10 cellular contexts compared by ENCODE assay signal in the genomic region with DNA sequence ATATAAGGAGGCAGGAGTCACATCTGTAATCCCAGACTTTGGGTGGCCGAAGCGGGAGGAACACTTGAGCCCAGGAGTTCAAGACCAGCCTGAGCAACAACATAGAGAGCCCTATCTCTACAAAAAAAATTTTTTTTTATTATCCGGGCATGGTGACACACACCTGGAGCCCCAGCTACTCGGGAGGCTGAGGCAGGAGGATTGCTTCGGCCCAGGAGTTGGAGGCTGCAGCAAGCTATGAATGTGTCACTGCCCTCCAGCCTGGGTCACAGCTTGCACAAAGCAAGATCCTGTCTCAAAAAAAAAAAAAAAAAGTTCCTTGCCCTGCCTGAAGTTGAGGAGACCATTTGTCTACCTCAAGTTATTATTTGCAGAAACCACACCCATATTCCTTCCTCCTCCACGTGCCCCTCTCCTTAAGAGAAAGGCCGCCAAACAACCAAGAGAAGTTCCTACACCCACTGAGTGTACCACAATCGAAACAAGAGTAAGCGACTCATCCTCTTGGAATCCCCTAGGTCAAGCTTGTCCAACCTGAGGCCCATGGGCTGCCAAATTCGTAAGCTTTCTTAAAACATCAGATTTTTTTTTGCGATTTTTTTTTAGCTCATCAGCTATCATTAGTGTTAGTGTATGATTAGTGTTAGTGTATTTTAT. TPM values are rescaled to one million over a fixed set of nuclear protein-coding genes. Genes with fewer than 3 reads are reported as not detected.
DNase-seq lines count a peak whose midpoint lies in the region; ATAC-seq and TF ChIP-seq lines count a peak whose summit lies in the region.
"Had no signal": no experiment of that assay in that cellular context is flagged by ENCODE, and none has a peak within 500 bp of the region (broad histone marks: within the 10 kb centered on the region; RNA-seq: fewer than 3 reads in every experiment).

No MANE protein-coding gene starts in this region.

- H3K27me3 Mint-ChIP-seq in CD8-positive, alpha-beta T cell (ENCODE audit: low read depth): no peaks in the 10 kb centered on the region
- H3K27me3 Mint-ChIP-seq in natural killer cell treated with Interleukin-12 subunit alpha and Interleukin-12 subunit beta and Interleukin-15 and Interleukin-18, amount 100 ng/mL, for 72 hours: peaks cover 0 to 4% of the 10 kb centered on the region in 2 donors

- ATAC-seq in CD8-positive, alpha-beta T cell: no peak
- ATAC-seq in natural killer cell treated with Interleukin-12 subunit alpha and Interleukin-12 subunit beta and Interleukin-15 and Interleukin-18, amount 100 ng/mL, for 72 hours: no peak
- no peak for ATAC-seq in GM21737 (IDR thresholded peaks at IDR 0.05; ENCODE audit: unreplicated experiment)

- H3K9me3 Mint-ChIP-seq in CD8-positive, alpha-beta T cell: no peaks in the 10 kb centered on the region
- no peaks in the 10 kb centered on the region for H3K9me3 Mint-ChIP-seq in natural killer cell treated with Interleukin-12 subunit alpha and Interleukin-12 subunit beta and Interleukin-15 and Interleukin-18, amount 100 ng/mL, for 72 hours

- no peak for DNase-seq in CD8-positive, alpha-beta T cell
- DNase-seq in LoVo (ENCODE audit: low spot score): peak; percentile 47
- peak; percentile 83 for DNase-seq in astrocyte of the spinal cord (ENCODE audit: low read depth, low spot score)
- no peak for DNase-seq in natural killer cell treated with Interleukin-12 subunit alpha and Interleukin-12 subunit beta and Interleukin-15 and Interleukin-18, amount 100 ng/mL, for 72 hours (ENCODE audit: low spot score)
- DNase-seq in activated effector memory CD4-positive, alpha-beta T cell treated with anti-CD3 and anti-CD28 coated beads, Interleukin-2, amount 50 U/mL, for 16 hours: no peak
- DNase-seq in central memory CD4-positive, alpha-beta T cell: no peak
- DNase-seq in activated CD4-positive, CD25-positive, alpha-beta regulatory T cell (lab: John Stamatoyannopoulos, UW): no peak
- DNase-seq: NCI-H187 had no signal

- POLR2A ChIA-PET in CD8-positive, alpha-beta T cell (lab: Charles Lee): no interaction called here

- H3K4me3 ChIP-seq in CD8-positive, alpha-beta T cell (ENCODE audit: low read depth, low read length): no peak overlapping the region
- H3K4me3 ChIP-seq in astrocyte of the spinal cord (ENCODE audit: low read depth, low read length): no peak overlapping the region

- peaks cover 24% of the 10 kb centered on the region for H3K4me1 Mint-ChIP-seq in CD8-positive, alpha-beta T cell (ENCODE audit: low read depth)
- peaks cover 18 to 20% of the 10 kb centered on the region in 2 donors for H3K4me1 Mint-ChIP-seq in natural killer cell treated with Interleukin-12 subunit alpha and Interleukin-12 subunit beta and Interleukin-15 and Interleukin-18, amount 100 ng/mL, for 72 hours (ENCODE audit: low read depth in 2 of 2)

- peak overlapping the region; percentile 32 for H3K27ac Mint-ChIP-seq in CD8-positive, alpha-beta T cell
- H3K27ac Mint-ChIP-seq in natural killer cell treated with Interleukin-12 subunit alpha and Interleukin-12 subunit beta and Interleukin-15 and Interleukin-18, amount 100 ng/mL, for 72 hours: no peak overlapping the region

- CTCF ChIA-PET in CD8-positive, alpha-beta T cell (lab: Charles Lee): interaction anchor here (4.5 kb wide), 1 partner anchor 105 kb away, joined by 49 read pairs; no protein-coding TSS in a partner anchor

- H3K4me1 ChIP-seq in CD8-positive, alpha-beta T cell (ENCODE audit: insufficient read depth, low read length): peaks cover 8% of the 10 kb centered on the region

- no peak for TF ChIP-seq CTCF in CD8-positive, alpha-beta T cell (IDR thresholded peaks at IDR 0.05)
- no peak for TF ChIP-seq CTCF in astrocyte of the spinal cord (IDR thresholded peaks at IDR 0.05; ENCODE audit: low read depth, low read length)

- H3K4me3 Mint-ChIP-seq in CD8-positive, alpha-beta T cell: peak overlapping the region; percentile 51
- H3K4me3 Mint-ChIP-seq in natural killer cell treated with Interleukin-12 subunit alpha and Interleukin-12 subunit beta and Interleukin-15 and Interleukin-18, amount 100 ng/mL, for 72 hours: peak overlapping the region; percentile 91

- H3K9me3 ChIP-seq in CD8-positive, alpha-beta T cell (ENCODE audit: low read length): no peaks in the 10 kb centered on the region
- H3K9me3 ChIP-seq: esophagus muscularis mucosa had no signal

- H3K27ac ChIP-seq in CD8-positive, alpha-beta T cell (ENCODE audit: low read depth, low read length): no peak overlapping the region

- H3K36me3 Mint-ChIP-seq in CD8-positive, alpha-beta T cell: no peaks in the 10 kb centered on the region
- no peaks in the 10 kb centered on the region for H3K36me3 Mint-ChIP-seq in natural killer cell treated with Interleukin-12 subunit alpha and Interleukin-12 subunit beta and Interleukin-15 and Interleukin-18, amount 100 ng/mL, for 72 hours

- no peaks in the 10 kb centered on the region for H3K27me3 ChIP-seq in CD8-positive, alpha-beta T cell (ENCODE audit: insufficient read depth, low read length)
- H3K27me3 ChIP-seq: esophagus muscularis mucosa had no signal

- intact Hi-C loops in CD8-positive, alpha-beta T cell (cut with DNase I, micrococcal nuclease): loop anchor here (5.0 to 10.0 kb wide), 3 partner anchors 78 to 536 kb away; no protein-coding TSS in a partner anchor

- in situ Hi-C loops in astrocyte of the spinal cord (cut with HindIII; ENCODE audit: low sequenced_read_pairs): no loop called here

- H3K36me3 ChIP-seq in CD8-positive, alpha-beta T cell (ENCODE audit: insufficient read depth, low read length): no peaks in the 10 kb centered on the region
- H3K36me3 ChIP-seq: esophagus muscularis mucosa had no signal

RNA-seq across cellular contexts. Expression of gene ABCC4, which starts 2.2 kb away (rescaled TPM):
- total RNA-seq in CD8-positive, alpha-beta T cell: 1 to 10 TPM; 3.3 to 3.4 TPM
- 10 to 100 TPM in 1 of 2 donors, 1 to 10 TPM in 1; 5.5 to 20.6 TPM for total RNA-seq in natural killer cell treated with Interleukin-12 subunit alpha and Interleukin-12 subunit beta and Interleukin-15 and Interleukin-18, amount 100 ng/mL, for 72 hours

Comparison
In these comparisons a context has a peak if more than half of its experiments do, and no peak if none do; other contexts are left out.
1. DNase-seq: peak in LoVo (single experiment) and astrocyte of the spinal cord (single experiment); none in CD8-positive, alpha-beta T cell (0 of 7), natural killer cell treated with Interleukin-12 subunit alpha and Interleukin-12 subunit beta and Interleukin-15 and Interleukin-18, amount 100 ng/mL, for 72 hours (single experiment), activated effector memory CD4-positive, alpha-beta T cell treated with anti-CD3 and anti-CD28 coated beads, Interleukin-2, amount 50 U/mL, for 16 hours (single experiment), central memory CD4-positive, alpha-beta T cell (single experiment) and activated CD4-positive, CD25-positive, alpha-beta regulatory T cell (0 of 4).